Comparison of ENCODE assay signal across 1 cellular context in the genomic region with DNA sequence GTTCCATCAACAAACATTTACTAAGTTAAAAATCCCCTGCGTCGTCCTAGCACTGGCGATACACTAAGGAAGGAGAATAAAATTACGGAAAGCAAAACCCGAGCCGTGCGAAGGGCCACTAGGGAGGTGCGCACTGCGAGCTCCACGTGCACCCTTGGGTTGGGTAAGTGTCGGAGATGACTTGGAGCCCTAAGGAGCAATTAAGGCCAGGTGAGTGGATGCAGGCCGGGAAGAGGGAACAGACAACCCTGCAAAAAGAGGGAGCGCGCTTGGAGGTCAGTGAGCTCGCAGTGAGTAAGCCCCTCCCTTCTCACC.
TF ChIP-seq lines count a peak whose summit lies in the region.

No MANE protein-coding gene starts in this region.

TF ChIP-seq in HEK293, 187 proteins besides CTCF, POLR2A, EP300 and RAD21 (continued from another document):
- TF ChIP-seq, protein P1, sequence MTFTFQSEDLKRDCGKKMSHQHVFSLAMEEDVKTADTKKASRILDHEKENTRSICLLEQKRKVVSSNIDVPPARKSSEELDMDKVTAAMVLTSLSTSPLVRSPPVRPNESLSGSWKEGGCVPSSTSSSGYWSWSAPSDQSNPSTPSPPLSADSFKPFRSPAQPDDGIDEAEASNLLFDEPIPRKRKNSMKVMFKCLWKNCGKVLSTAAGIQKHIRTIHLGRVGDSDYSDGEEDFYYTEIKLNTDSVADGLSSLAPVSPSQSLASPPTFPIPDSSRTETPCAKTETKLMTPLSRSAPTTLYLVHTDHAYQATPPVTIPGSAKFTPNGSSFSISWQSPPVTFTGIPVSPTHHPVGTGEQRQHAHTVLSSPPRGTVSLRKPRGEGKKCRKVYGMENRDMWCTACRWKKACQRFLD (tag by site-specific recombination; IDR thresholded peaks at IDR 0.05): no peak
- TF ChIP-seq, protein P2, sequence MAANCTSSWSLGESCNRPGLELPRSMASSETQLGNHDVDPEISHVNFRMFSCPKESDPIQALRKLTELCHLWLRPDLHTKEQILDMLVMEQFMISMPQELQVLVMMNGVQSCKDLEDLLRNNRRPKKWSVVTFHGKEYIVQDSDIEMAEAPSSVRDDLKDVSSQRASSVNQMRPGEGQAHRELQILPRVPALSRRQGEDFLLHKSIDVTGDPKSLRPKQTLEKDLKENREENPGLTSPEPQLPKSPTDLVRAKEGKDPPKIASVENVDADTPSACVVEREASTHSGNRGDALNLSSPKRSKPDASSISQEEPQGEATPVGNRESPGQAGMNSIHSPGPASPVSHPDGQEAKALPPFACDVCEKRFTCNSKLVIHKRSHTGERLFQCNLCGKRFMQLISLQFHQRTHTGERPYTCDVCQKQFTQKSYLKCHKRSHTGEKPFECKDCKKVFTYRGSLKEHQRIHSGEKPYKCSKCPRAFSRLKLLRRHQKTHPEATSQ (tag by site-specific recombination; IDR thresholded peaks at IDR 0.05): no peak
- TF ChIP-seq ZNF133 (tag by site-specific recombination; IDR thresholded peaks at IDR 0.05): no peak
- no peak for TF ChIP-seq ZNF701 (tag by site-specific recombination; IDR thresholded peaks at IDR 0.05)
- TF ChIP-seq ZBTB17 (tag by site-specific recombination; IDR thresholded peaks at IDR 0.05): peak; percentile 91
- TF ChIP-seq, protein P3, sequence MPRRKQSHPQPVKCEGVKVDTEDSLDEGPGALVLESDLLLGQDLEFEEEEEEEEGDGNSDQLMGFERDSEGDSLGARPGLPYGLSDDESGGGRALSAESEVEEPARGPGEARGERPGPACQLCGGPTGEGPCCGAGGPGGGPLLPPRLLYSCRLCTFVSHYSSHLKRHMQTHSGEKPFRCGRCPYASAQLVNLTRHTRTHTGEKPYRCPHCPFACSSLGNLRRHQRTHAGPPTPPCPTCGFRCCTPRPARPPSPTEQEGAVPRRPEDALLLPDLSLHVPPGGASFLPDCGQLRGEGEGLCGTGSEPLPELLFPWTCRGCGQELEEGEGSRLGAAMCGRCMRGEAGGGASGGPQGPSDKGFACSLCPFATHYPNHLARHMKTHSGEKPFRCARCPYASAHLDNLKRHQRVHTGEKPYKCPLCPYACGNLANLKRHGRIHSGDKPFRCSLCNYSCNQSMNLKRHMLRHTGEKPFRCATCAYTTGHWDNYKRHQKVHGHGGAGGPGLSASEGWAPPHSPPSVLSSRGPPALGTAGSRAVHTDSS (tag by site-specific recombination; IDR thresholded peaks at IDR 0.05): no peak
- TF ChIP-seq ZNF664 (tag by site-specific recombination; IDR thresholded peaks at IDR 0.05): 0 out of 2 replicates have a peak, but pooled peaks have one; percentile 11
- TF ChIP-seq ZNF610 (tag by site-specific recombination; IDR thresholded peaks at IDR 0.05; ENCODE audit: borderline replicate concordance): no peak
